In the genomic region with DNA sequence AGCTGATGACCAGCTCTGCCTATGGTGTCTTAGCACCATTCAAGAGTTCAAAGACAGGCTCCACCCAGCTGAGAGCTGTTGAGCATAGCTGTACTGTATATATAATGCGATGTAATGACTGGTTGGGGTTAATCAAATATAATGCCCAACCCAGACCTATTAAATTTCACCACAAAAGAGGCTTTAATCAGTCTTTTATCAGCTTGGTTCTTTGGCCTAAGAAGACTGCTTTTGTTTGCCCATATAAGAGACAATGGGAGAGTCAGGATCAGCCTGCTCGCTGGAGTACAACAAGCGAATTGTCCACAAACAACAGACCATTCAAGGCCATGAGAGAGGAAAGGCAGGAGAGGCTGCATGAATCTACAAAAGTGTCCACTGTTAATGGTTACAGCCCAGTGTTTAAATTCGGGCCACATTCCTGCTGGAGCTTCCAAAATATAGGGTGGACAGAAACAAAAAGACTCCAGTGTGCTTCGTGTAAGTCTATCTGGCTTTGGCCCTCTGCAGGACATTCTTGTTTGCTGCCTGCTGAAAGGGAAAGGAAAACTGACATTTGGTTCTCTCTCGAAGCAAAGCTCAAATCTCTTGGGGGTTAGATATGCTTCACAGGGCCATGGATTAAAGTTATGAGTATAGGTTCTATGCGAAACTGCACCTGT, we compare ENCODE assay signal across 9 cellular contexts.
DNase-seq lines count a peak whose midpoint lies in the region; ATAC-seq, FAIRE-seq and TF ChIP-seq lines count a peak whose summit lies in the region.
"Had no signal": no experiment of that assay in that cellular context is flagged by ENCODE, and none has a peak within 500 bp of the region (broad histone marks: within the 10 kb centered on the region; RNA-seq: fewer than 3 reads in every experiment).

No MANE protein-coding gene starts in this region.

- ATAC-seq in GM21723 (IDR thresholded peaks at IDR 0.05; ENCODE audit: unreplicated experiment): peak; percentile 57
- peak; percentile 83 for ATAC-seq in left lobe of liver
- no peak for ATAC-seq in stimulated activated naive CD8-positive, alpha-beta T cell treated with anti-CD3 and anti-CD28 coated beads, Interleukin-15, amount 100 ng/mL, for 72 hours
- ATAC-seq in HG03439 (IDR thresholded peaks at IDR 0.05; ENCODE audit: unreplicated experiment): no peak

- TF ChIP-seq CTCF in GM06990 (IDR thresholded peaks at IDR 0.05; ENCODE audit: insufficient read depth, low read length, poor library complexity, severe bottlenecking) (peak; percentile 32), nephron progenitor cell (IDR thresholded peaks at IDR 0.05) (no peak)

- no peaks in the 10 kb centered on the region for H3K36me3 Mint-ChIP-seq in nephron progenitor cell (ENCODE audit: low read depth)

- no peak for FAIRE-seq in urothelium cell line (lab: Jason Lieb, UNC)

- no peaks in the 10 kb centered on the region for H3K27me3 ChIP-seq in GM06990 (replicated peaks; ENCODE audit: control insufficient read depth, insufficient read depth, low read length)
- H3K27me3 ChIP-seq: neutrophil had no signal

- peaks cover 14% of the 10 kb centered on the region for H3K4me1 Mint-ChIP-seq in stimulated activated naive CD8-positive, alpha-beta T cell treated with anti-CD3 and anti-CD28 coated beads, Interleukin-15, amount 100 ng/mL, for 72 hours
- no peaks in the 10 kb centered on the region for H3K4me1 Mint-ChIP-seq in nephron progenitor cell

- no peaks in the 10 kb centered on the region for H3K27me3 Mint-ChIP-seq in stimulated activated naive CD8-positive, alpha-beta T cell treated with anti-CD3 and anti-CD28 coated beads, Interleukin-15, amount 100 ng/mL, for 72 hours
- no peaks in the 10 kb centered on the region for H3K27me3 Mint-ChIP-seq in nephron progenitor cell (ENCODE audit: low read depth, poor library complexity)

- peak; percentile 6 for DNase-seq in GM06990 (ENCODE audit: extremely low read depth, insufficient read length)
- DNase-seq in NCI-H748 treated with DMSO at 0.1 percent for 48 hours (lab: John Stamatoyannopoulos, UW): peak; percentile 12
- no peak for DNase-seq in left lobe of liver (ENCODE audit: low spot score)
- no peak for DNase-seq in stimulated activated naive CD8-positive, alpha-beta T cell treated with anti-CD3 and anti-CD28 coated beads, Interleukin-15, amount 100 ng/mL, for 72 hours
- no peak for DNase-seq in urothelium cell line (ENCODE audit: low spot score)
- DNase-seq in nephron progenitor cell: no peak

- no peak overlapping the region for H3K4me3 ChIP-seq in GM06990 (replicated peaks; ENCODE audit: low read depth, low read length)

- H3K36me3 ChIP-seq in GM06990 (ENCODE audit: control insufficient read depth, insufficient read depth, low read length): no peaks in the 10 kb centered on the region
- H3K36me3 ChIP-seq: neutrophil had no signal

- H3K4me3 Mint-ChIP-seq in stimulated activated naive CD8-positive, alpha-beta T cell treated with anti-CD3 and anti-CD28 coated beads, Interleukin-15, amount 100 ng/mL, for 72 hours: no peak overlapping the region
- no peak overlapping the region for H3K4me3 Mint-ChIP-seq in nephron progenitor cell

- no peak overlapping the region for H3K27ac Mint-ChIP-seq in stimulated activated naive CD8-positive, alpha-beta T cell treated with anti-CD3 and anti-CD28 coated beads, Interleukin-15, amount 100 ng/mL, for 72 hours
- no peak overlapping the region for H3K27ac Mint-ChIP-seq in nephron progenitor cell

- no peaks in the 10 kb centered on the region for H3K9me3 Mint-ChIP-seq in stimulated activated naive CD8-positive, alpha-beta T cell treated with anti-CD3 and anti-CD28 coated beads, Interleukin-15, amount 100 ng/mL, for 72 hours
- no peaks in the 10 kb centered on the region for H3K9me3 Mint-ChIP-seq in nephron progenitor cell

Comparison
In these comparisons a context has a peak if more than half of its experiments do, and no peak if none do; other contexts are left out.
1. DNase-seq: peak in GM06990 (single experiment) and NCI-H748 treated with DMSO at 0.1 percent for 48 hours (single experiment); none in left lobe of liver (single experiment), stimulated activated naive CD8-positive, alpha-beta T cell treated with anti-CD3 and anti-CD28 coated beads, Interleukin-15, amount 100 ng/mL, for 72 hours (0 of 2), urothelium cell line (single experiment) and nephron progenitor cell (single experiment).
2. ATAC-seq: peak in GM21723 (single experiment) and left lobe of liver (single experiment); none in stimulated activated naive CD8-positive, alpha-beta T cell treated with anti-CD3 and anti-CD28 coated beads, Interleukin-15, amount 100 ng/mL, for 72 hours (single experiment) and HG03439 (single experiment).